In genomic region chr10:8752146-8752843, GRCh38 we compare ENCODE assay signal across 21 cellular contexts.
"Had no signal": no experiment of that assay in that cellular context is flagged by ENCODE, and none has a peak within 500 bp of the region (broad histone marks: within the 10 kb centered on the region; RNA-seq: fewer than 3 reads in every experiment).

No MANE protein-coding gene starts in this region.

- H3K4me1 Mint-ChIP-seq: endodermal cell; natural killer cell; stimulated activated effector memory CD8-positive, alpha-beta T cell treated with anti-CD3 and anti-CD28 coated beads, Interleukin-12 subunit alpha, Interleukin-12 subunit beta, amount 100 ng/mL, for 72 hours had no signal

- H3K79me2 ChIP-seq: hepatocyte, parathyroid adenoma had no signal

- H3K9me3 ChIP-seq: prostate gland, right lobe of liver, suprapubic skin, tibial artery, upper lobe of left lung, vagina had no signal

- H3K36me3 ChIP-seq: prostate gland, right lobe of liver, suprapubic skin, tibial artery, upper lobe of left lung, vagina had no signal

- H3K4me2 ChIP-seq: hepatocyte had no signal

- H3K4me3 Mint-ChIP-seq: endodermal cell; natural killer cell; stimulated activated effector memory CD8-positive, alpha-beta T cell treated with anti-CD3 and anti-CD28 coated beads, Interleukin-12 subunit alpha, Interleukin-12 subunit beta, amount 100 ng/mL, for 72 hours had no signal

- H3K9ac ChIP-seq: parathyroid adenoma had no signal

- H3K27me3 ChIP-seq: foreskin keratinocyte, hepatocyte, right lobe of liver, suprapubic skin, tibial artery, upper lobe of left lung, vagina had no signal

- H2AFZ ChIP-seq: hepatocyte, parathyroid adenoma had no signal

- DNase-seq: effector CD4-positive, alpha-beta T cell; endodermal cell; erythroblast; foreskin keratinocyte; left colon; natural killer cell; occipital lobe; retina; right lobe of liver; stimulated activated CD4-positive, alpha-beta T cell treated with anti-CD3 and anti-CD28 coated beads, Interleukin-4, amount 100 ng/mL, for 1 hour; stimulated activated CD8-positive, alpha-beta memory T cell treated with anti-CD3 and anti-CD28 coated beads, Interleukin-4, amount 100 ng/mL, for 48 hours; stimulated activated naive CD8-positive, alpha-beta T cell treated with anti-CD3 and anti-CD28 coated beads, Interleukin-15, Interleukin-2, amounts not matched to agents 100 U/mL and 50 U/mL, for 24 hours; tibial artery; upper lobe of left lung had no signal

- ATAC-seq: foreskin keratinocyte; left colon; natural killer cell; right lobe of liver; stimulated activated effector memory CD8-positive, alpha-beta T cell treated with anti-CD3 and anti-CD28 coated beads, Interleukin-12 subunit alpha, Interleukin-12 subunit beta, amount 100 ng/mL, for 72 hours; stimulated activated naive CD8-positive, alpha-beta T cell treated with anti-CD3 and anti-CD28 coated beads, Interleukin-15, Interleukin-2, amounts not matched to agents 100 U/mL and 50 U/mL, for 24 hours had no signal

- H3K27ac ChIP-seq: coronary artery, foreskin keratinocyte, hepatocyte, parathyroid adenoma, prostate gland, right lobe of liver, suprapubic skin, tibial artery, upper lobe of left lung, vagina had no signal

- H3K4me3 ChIP-seq: coronary artery, hepatocyte, prostate gland, right lobe of liver, suprapubic skin, tibial artery, upper lobe of left lung, vagina had no signal

- H3K9me3 Mint-ChIP-seq: endodermal cell; stimulated activated effector memory CD8-positive, alpha-beta T cell treated with anti-CD3 and anti-CD28 coated beads, Interleukin-12 subunit alpha, Interleukin-12 subunit beta, amount 100 ng/mL, for 72 hours had no signal

- H3K4me1 ChIP-seq: foreskin keratinocyte, prostate gland, right lobe of liver, tibial artery, upper lobe of left lung, vagina had no signal

- H3K36me3 Mint-ChIP-seq: natural killer cell; stimulated activated effector memory CD8-positive, alpha-beta T cell treated with anti-CD3 and anti-CD28 coated beads, Interleukin-12 subunit alpha, Interleukin-12 subunit beta, amount 100 ng/mL, for 72 hours had no signal

- H3K27ac Mint-ChIP-seq: endodermal cell; natural killer cell; stimulated activated effector memory CD8-positive, alpha-beta T cell treated with anti-CD3 and anti-CD28 coated beads, Interleukin-12 subunit alpha, Interleukin-12 subunit beta, amount 100 ng/mL, for 72 hours had no signal
